ENCODE assay signal across 11 cellular contexts in genomic region chr6:139356924-139357323, GRCh38.
"Had no signal": no experiment of that assay in that cellular context is flagged by ENCODE, and none has a peak within 500 bp of the region (broad histone marks: within the 10 kb centered on the region; RNA-seq: fewer than 3 reads in every experiment).

No MANE protein-coding gene starts in this region.

- H3K9me3 ChIP-seq: HAP-1 had no signal

- DNase-seq: GM23248, GOT3, H7, H9, HCEC 1CT, HFFc6 had no signal

- H2AFZ ChIP-seq: GM23248, GM23338 had no signal

- ATAC-seq: GM23338, HCT116 had no signal

- FAIRE-seq: H1, H54 had no signal

- H3K9ac ChIP-seq: GM23248 had no signal

- H3K27ac ChIP-seq: GM23248 had no signal

- H3K4me3 ChIP-seq: GM23248, GM23338, HAP-1 had no signal

- H3K4me1 ChIP-seq: HAP-1 had no signal

- H3K4me2 ChIP-seq: GM23338 had no signal

- H3K36me3 ChIP-seq: HAP-1 had no signal
